Comparison of ENCODE assay signal across 1 cellular context in the genomic region with DNA sequence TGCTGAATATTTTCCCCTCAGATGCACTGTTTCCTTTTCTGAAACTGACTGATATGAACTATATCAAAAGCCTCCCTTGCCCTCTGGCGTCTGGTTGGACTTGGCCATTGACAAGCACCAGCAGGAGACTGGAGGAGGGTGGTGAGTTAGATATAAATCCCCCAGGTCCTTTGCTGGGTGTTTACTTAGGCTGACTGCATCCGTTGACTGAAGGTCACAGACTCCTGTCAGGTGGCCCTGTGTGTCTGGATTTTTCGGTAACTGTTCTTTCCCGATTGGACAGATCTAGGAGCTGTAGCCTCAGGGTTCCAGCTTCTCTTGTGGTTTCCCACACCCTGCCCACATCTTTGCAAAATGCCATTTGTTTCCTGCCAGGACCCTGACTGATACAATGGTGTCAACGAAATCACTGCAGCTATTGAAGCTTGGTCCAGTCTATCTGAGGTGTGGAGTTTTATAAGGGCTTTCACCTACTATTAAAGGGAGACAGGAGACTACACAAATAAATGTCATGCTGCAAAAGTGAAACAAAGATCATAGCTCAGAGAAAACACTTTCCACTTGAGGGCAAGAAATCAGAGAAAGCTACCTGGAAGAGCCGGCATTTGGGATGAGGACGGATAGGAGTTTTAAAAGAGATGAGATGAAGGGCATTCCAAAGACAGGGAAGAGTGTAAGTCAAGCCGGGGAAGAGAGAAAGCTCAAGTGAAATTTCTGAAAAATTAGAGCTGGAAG.
TF ChIP-seq lines count a peak whose summit lies in the region.

No MANE protein-coding gene starts in this region.

TF ChIP-seq in HepG2, 621 proteins besides CTCF, POLR2A, EP300 and RAD21 (continued from another document and continues in another):
- TF ChIP-seq ZNF501 (CRISPR knock-in tag; IDR thresholded peaks at IDR 0.05) (peak; percentile 58; the same call in 1 of the 2 replicates), ZNF484 (CRISPR knock-in tag; IDR thresholded peaks at IDR 0.05; ENCODE audit: borderline replicate concordance, low read depth) (no peak), HDAC2 (CRISPR knock-in tag; IDR thresholded peaks at IDR 0.05) (peak; percentile 52; the same call in 1 of the 2 replicates), ADNP (CRISPR knock-in tag; IDR thresholded peaks at IDR 0.05) (no peak), MBD4 (IDR thresholded peaks at IDR 0.05; ENCODE audit: borderline replicate concordance, low read length) (no peak), USF2 (IDR thresholded peaks at IDR 0.05; ENCODE audit: low read depth, low read length) (0 out of 2 replicates have a peak, but pooled peaks have one; percentile 19), USF2 (CRISPR knock-in tag; IDR thresholded peaks at IDR 0.05; ENCODE audit: borderline replicate concordance) (peak; percentile 40; the same call in 1 of the 2 replicates), RARG (CRISPR knock-in tag; IDR thresholded peaks at IDR 0.05; ENCODE audit: low read depth) (no peak), ZNF83 (CRISPR knock-in tag; IDR thresholded peaks at IDR 0.05; ENCODE audit: borderline replicate concordance) (no peak), SOX13 (IDR thresholded peaks at IDR 0.05) (no peak), SOX13 (CRISPR knock-in tag; conservative IDR thresholded peaks at IDR 0.05 in 1 of 2, IDR thresholded peaks at IDR 0.05 in 1 of 2) (peak in 1 of 2 experiments; percentile 49; a peak in 2 of 4 replicates), MED1 (CRISPR knock-in tag; IDR thresholded peaks at IDR 0.05) (0 out of 2 replicates have a peak, but pooled peaks have one; percentile 44), ZEB1 (IDR thresholded peaks at IDR 0.05; ENCODE audit: insufficient replicate concordance, low read depth) (no peak), TBP (CRISPR knock-in tag; IDR thresholded peaks at IDR 0.05) (no peak), ZNF136 (CRISPR knock-in tag; IDR thresholded peaks at IDR 0.05; ENCODE audit: low read depth) (no peak), KDM5B (CRISPR knock-in tag; IDR thresholded peaks at IDR 0.05; ENCODE audit: borderline replicate concordance) (no peak), ZNF138 (CRISPR knock-in tag; IDR thresholded peaks at IDR 0.05; ENCODE audit: low read depth) (no peak), ZNF615 (CRISPR knock-in tag; IDR thresholded peaks at IDR 0.05; ENCODE audit: borderline replicate concordance) (no peak), IRF2 (CRISPR knock-in tag; IDR thresholded peaks at IDR 0.05) (no peak), ZNF510 (CRISPR knock-in tag; IDR thresholded peaks at IDR 0.05; ENCODE audit: low read depth) (no peak), NCOR1 (IDR thresholded peaks at IDR 0.05; ENCODE audit: borderline replicate concordance, low read length) (peak; percentile 41; the same call in 1 of the 2 replicates), ZNF543 (CRISPR knock-in tag; IDR thresholded peaks at IDR 0.05) (no peak), SP1 (IDR thresholded peaks at IDR 0.05) (no peak), SP1 (CRISPR knock-in tag; IDR thresholded peaks at IDR 0.05) (no peak), BATF2 (CRISPR knock-in tag; IDR thresholded peaks at IDR 0.05) (no peak), ATF1 (CRISPR knock-in tag; IDR thresholded peaks at IDR 0.05) (peak; percentile 35; the same call in 1 of the 2 replicates), ZFAT (CRISPR knock-in tag; conservative IDR thresholded peaks at IDR 0.05) (no peak), RXRB (CRISPR knock-in tag; IDR thresholded peaks at IDR 0.05; ENCODE audit: borderline replicate concordance) (peak; percentile 62; the same call in 1 of the 2 replicates), ZMYM4 (CRISPR knock-in tag; IDR thresholded peaks at IDR 0.05) (peak; percentile 83), SIN3B (IDR thresholded peaks at IDR 0.05; ENCODE audit: low read length) (no peak), CAMTA2 (CRISPR knock-in tag; IDR thresholded peaks at IDR 0.05; ENCODE audit: borderline replicate concordance) (no peak), BRD4 (CRISPR knock-in tag; IDR thresholded peaks at IDR 0.05) (no peak), ZNF556 (CRISPR knock-in tag; IDR thresholded peaks at IDR 0.05; ENCODE audit: borderline replicate concordance) (0 out of 2 replicates have a peak, but pooled peaks have one; percentile 35), TRIM24 (CRISPR knock-in tag; IDR thresholded peaks at IDR 0.05) (no peak), TFE3 (CRISPR knock-in tag; IDR thresholded peaks at IDR 0.05) (peak; percentile 87), ZNF713 (CRISPR knock-in tag; IDR thresholded peaks at IDR 0.05) (no peak), SKI (IDR thresholded peaks at IDR 0.05; ENCODE audit: partially characterized antibody) (peak; percentile 88), BORCS8-MEF2B (CRISPR knock-in tag; IDR thresholded peaks at IDR 0.05) (no peak), NPAS2 (CRISPR knock-in tag; IDR thresholded peaks at IDR 0.05; ENCODE audit: borderline replicate concordance) (no peak), PHF21A (CRISPR knock-in tag; IDR thresholded peaks at IDR 0.05) (peak; percentile 20; the same call in 1 of the 2 replicates), ZNF552 (CRISPR knock-in tag; IDR thresholded peaks at IDR 0.05; ENCODE audit: borderline replicate concordance) (no peak), YY1 (IDR thresholded peaks at IDR 0.05; ENCODE audit: insufficient read depth, insufficient replicate concordance, low read depth, low read length) (no peak), CBX2 (IDR thresholded peaks at IDR 0.05; ENCODE audit: low read depth, low read length) (no peak), CBX2 (CRISPR knock-in tag; IDR thresholded peaks at IDR 0.05; ENCODE audit: low read depth) (no peak), ETV6 (CRISPR knock-in tag; conservative IDR thresholded peaks at IDR 0.05) (no peak), ZNF605 (CRISPR knock-in tag; IDR thresholded peaks at IDR 0.05) (no peak), SP4 (CRISPR knock-in tag; IDR thresholded peaks at IDR 0.05) (no peak), PCBP1 (IDR thresholded peaks at IDR 0.05; ENCODE audit: borderline replicate concordance, low read depth, low read length) (no peak)
- TF ChIP-seq, protein P1, sequence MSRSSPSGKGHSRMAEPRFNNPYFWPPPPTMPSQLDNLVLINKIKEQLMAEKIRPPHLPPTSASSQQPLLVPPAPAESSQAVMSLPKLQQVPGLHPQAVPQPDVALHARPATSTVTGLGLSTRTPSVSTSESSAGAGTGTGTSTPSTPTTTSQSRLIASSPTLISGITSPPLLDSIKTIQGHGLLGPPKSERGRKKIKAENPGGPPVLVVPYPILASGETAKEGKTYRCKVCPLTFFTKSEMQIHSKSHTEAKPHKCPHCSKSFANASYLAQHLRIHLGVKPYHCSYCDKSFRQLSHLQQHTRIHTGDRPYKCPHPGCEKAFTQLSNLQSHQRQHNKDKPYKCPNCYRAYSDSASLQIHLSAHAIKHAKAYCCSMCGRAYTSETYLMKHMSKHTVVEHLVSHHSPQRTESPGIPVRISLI (CRISPR knock-in tag; IDR thresholded peaks at IDR 0.05; ENCODE audit: borderline replicate concordance), result no peak
- TF ChIP-seq, protein P2, sequence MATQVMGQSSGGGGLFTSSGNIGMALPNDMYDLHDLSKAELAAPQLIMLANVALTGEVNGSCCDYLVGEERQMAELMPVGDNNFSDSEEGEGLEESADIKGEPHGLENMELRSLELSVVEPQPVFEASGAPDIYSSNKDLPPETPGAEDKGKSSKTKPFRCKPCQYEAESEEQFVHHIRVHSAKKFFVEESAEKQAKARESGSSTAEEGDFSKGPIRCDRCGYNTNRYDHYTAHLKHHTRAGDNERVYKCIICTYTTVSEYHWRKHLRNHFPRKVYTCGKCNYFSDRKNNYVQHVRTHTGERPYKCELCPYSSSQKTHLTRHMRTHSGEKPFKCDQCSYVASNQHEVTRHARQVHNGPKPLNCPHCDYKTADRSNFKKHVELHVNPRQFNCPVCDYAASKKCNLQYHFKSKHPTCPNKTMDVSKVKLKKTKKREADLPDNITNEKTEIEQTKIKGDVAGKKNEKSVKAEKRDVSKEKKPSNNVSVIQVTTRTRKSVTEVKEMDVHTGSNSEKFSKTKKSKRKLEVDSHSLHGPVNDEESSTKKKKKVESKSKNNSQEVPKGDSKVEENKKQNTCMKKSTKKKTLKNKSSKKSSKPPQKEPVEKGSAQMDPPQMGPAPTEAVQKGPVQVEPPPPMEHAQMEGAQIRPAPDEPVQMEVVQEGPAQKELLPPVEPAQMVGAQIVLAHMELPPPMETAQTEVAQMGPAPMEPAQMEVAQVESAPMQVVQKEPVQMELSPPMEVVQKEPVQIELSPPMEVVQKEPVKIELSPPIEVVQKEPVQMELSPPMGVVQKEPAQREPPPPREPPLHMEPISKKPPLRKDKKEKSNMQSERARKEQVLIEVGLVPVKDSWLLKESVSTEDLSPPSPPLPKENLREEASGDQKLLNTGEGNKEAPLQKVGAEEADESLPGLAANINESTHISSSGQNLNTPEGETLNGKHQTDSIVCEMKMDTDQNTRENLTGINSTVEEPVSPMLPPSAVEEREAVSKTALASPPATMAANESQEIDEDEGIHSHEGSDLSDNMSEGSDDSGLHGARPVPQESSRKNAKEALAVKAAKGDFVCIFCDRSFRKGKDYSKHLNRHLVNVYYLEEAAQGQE (IDR thresholded peaks at IDR 0.05; ENCODE audit: borderline replicate concordance in 1 of 2, low read depth in 1 of 2, low read length in 2 of 2), result no peak
- TF ChIP-seq, protein P3, sequence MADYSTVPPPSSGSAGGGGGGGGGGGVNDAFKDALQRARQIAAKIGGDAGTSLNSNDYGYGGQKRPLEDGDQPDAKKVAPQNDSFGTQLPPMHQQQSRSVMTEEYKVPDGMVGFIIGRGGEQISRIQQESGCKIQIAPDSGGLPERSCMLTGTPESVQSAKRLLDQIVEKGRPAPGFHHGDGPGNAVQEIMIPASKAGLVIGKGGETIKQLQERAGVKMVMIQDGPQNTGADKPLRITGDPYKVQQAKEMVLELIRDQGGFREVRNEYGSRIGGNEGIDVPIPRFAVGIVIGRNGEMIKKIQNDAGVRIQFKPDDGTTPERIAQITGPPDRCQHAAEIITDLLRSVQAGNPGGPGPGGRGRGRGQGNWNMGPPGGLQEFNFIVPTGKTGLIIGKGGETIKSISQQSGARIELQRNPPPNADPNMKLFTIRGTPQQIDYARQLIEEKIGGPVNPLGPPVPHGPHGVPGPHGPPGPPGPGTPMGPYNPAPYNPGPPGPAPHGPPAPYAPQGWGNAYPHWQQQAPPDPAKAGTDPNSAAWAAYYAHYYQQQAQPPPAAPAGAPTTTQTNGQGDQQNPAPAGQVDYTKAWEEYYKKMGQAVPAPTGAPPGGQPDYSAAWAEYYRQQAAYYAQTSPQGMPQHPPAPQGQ (CRISPR knock-in tag; IDR thresholded peaks at IDR 0.05; ENCODE audit: borderline replicate concordance), result no peak
- TF ChIP-seq, protein P4, sequence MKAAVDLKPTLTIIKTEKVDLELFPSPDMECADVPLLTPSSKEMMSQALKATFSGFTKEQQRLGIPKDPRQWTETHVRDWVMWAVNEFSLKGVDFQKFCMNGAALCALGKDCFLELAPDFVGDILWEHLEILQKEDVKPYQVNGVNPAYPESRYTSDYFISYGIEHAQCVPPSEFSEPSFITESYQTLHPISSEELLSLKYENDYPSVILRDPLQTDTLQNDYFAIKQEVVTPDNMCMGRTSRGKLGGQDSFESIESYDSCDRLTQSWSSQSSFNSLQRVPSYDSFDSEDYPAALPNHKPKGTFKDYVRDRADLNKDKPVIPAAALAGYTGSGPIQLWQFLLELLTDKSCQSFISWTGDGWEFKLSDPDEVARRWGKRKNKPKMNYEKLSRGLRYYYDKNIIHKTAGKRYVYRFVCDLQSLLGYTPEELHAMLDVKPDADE (CRISPR knock-in tag; IDR thresholded peaks at IDR 0.05), result no peak
- TF ChIP-seq, protein P5, sequence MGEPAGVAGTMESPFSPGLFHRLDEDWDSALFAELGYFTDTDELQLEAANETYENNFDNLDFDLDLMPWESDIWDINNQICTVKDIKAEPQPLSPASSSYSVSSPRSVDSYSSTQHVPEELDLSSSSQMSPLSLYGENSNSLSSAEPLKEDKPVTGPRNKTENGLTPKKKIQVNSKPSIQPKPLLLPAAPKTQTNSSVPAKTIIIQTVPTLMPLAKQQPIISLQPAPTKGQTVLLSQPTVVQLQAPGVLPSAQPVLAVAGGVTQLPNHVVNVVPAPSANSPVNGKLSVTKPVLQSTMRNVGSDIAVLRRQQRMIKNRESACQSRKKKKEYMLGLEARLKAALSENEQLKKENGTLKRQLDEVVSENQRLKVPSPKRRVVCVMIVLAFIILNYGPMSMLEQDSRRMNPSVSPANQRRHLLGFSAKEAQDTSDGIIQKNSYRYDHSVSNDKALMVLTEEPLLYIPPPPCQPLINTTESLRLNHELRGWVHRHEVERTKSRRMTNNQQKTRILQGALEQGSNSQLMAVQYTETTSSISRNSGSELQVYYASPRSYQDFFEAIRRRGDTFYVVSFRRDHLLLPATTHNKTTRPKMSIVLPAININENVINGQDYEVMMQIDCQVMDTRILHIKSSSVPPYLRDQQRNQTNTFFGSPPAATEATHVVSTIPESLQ (CRISPR knock-in tag; conservative IDR thresholded peaks at IDR 0.05), result no peak
